ENCODE assay signal across 8 cellular contexts in the genomic region with DNA sequence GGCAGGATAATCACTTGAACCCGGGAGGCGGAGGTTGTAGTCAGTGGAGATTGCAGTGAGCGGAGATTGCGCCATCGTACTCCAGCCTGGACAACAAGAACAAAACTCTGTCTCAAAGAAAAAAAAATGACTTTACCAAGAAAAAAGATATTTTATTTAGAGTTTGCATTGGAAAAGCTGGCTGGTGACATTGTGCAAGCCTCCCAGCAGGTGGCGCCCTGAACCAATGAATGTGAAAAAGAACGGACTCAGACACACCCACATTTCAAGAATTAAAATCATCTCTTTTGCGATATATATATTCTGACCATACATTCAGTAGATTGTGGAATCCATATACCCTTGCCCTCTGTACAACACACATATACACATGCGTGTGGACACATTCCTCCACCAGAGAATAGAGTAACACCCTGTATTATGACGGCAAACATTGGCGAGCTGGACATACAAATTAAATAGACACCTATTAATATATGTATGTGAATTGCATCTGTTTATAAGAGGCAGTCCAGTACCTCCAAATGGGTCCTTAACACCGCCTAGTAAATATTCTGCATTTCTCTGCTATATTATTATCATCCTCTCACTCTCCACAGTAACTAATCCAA. TPM values are rescaled to one million over a fixed set of nuclear protein-coding genes. Genes with fewer than 3 reads are reported as not detected.
DNase-seq lines count a peak whose midpoint lies in the region; ATAC-seq and TF ChIP-seq lines count a peak whose summit lies in the region.

No MANE protein-coding gene starts in this region.

- no peak for TF ChIP-seq EP300 in neural cell (conservative IDR thresholded peaks at IDR 0.05; ENCODE audit: poor library complexity, severe bottlenecking)
- no peak for TF ChIP-seq EP300 in stomach (IDR thresholded peaks at IDR 0.05)

- TF ChIP-seq CTCF in PC-9 (conservative IDR thresholded peaks at IDR 0.05) (peak; percentile 87), fibroblast of mammary gland (conservative IDR thresholded peaks at IDR 0.05; ENCODE audit: control insufficient read depth, insufficient read depth, low read depth, low read length) (peak; percentile 83), neural cell (IDR thresholded peaks at IDR 0.05; ENCODE audit: poor library complexity, severe bottlenecking) (peak; percentile 85), stomach (IDR thresholded peaks at IDR 0.05) (peak in 4 of 7 experiments; percentile 55 to 77 (median 72))

- TF ChIP-seq RAD21 in neural cell (conservative IDR thresholded peaks at IDR 0.05), result peak; percentile 84

- no peak overlapping the region for H3K27ac Mint-ChIP-seq in activated T-cell treated with anti-CD3 and anti-CD28 coated beads, Interleukin-2, amount 50 U/mL, for 24 hours
- H3K27ac Mint-ChIP-seq in stimulated activated memory B cell treated with anti-CD40 and anti-IgM and Interleukin-4, amounts not matched to agents 10 μg/mL and 1 μg/mL and 100 μg/mL, for 72 hours, result no peak overlapping the region

- H3F3A ChIP-seq in PC-9 (ENCODE audit: insufficient read depth, low read depth), result no peaks in the 10 kb centered on the region
- H3F3A ChIP-seq in neural cell (ENCODE audit: insufficient read depth, low read length, poor library complexity, severe bottlenecking), result no peaks in the 10 kb centered on the region

- H3K9me2 ChIP-seq in PC-9 (ENCODE audit: insufficient read depth) (no peaks in the 10 kb centered on the region), neural cell (ENCODE audit: insufficient read depth, low read length) (no peaks in the 10 kb centered on the region)

- H3K79me2 ChIP-seq in PC-9 (ENCODE audit: low read depth) (no peaks in the 10 kb centered on the region), neural cell (replicated peaks; ENCODE audit: insufficient read depth, low read length) (no peaks in the 10 kb centered on the region)

- TF ChIP-seq POLR2A in stomach (IDR thresholded peaks at IDR 0.05), result no peak

- no peaks in the 10 kb centered on the region for H3K4me1 Mint-ChIP-seq in activated T-cell treated with anti-CD3 and anti-CD28 coated beads, Interleukin-2, amount 50 U/mL, for 24 hours (ENCODE audit: low read depth)
- H3K4me1 Mint-ChIP-seq in stimulated activated memory B cell treated with anti-CD40 and anti-IgM and Interleukin-4, amounts not matched to agents 10 μg/mL and 1 μg/mL and 100 μg/mL, for 72 hours, result no peaks in the 10 kb centered on the region

- H3K9me3 ChIP-seq in PC-9 (ENCODE audit: insufficient read depth, low read depth), result no peaks in the 10 kb centered on the region
- no peaks in the 10 kb centered on the region for H3K9me3 ChIP-seq in neural cell (ENCODE audit: low read length)
- no peaks in the 10 kb centered on the region for H3K9me3 ChIP-seq in stomach

- BruUV-seq in PC-9 (replicated peaks; lab: Mats Ljungman, UMichigan), result no TSS peak

- H3K4me3 ChIP-seq in PC-9, result no peak overlapping the region
- H3K4me3 ChIP-seq in fibroblast of mammary gland (ENCODE audit: control insufficient read depth, low read depth, low read length), result no peak overlapping the region
- H3K4me3 ChIP-seq in neural cell (ENCODE audit: low read length), result no peak overlapping the region
- no peak overlapping the region for H3K4me3 ChIP-seq in stomach

- intact Hi-C loops in PC-9 (cut with micrococcal nuclease; ENCODE audit: unreplicated experiment), result loop anchor here (1.0 to 10.0 kb wide), 4 partner anchors 65 to 759 kb away; a partner anchor contains a TSS
- intact Hi-C loops in stomach (cut with DNase I; ENCODE audit: low total_unique reads), result no loop called here

- in situ Hi-C loops in Caki2 (cut with HindIII; ENCODE audit: low pct_unique_long_range_greater_than_20kb, low sequenced_read_pairs), result no loop called here

- H3K27me3 ChIP-seq in PC-9 (ENCODE audit: insufficient read depth, low read depth) (peaks cover 30% of the 10 kb centered on the region), neural cell (ENCODE audit: insufficient read depth, low read depth, low read length) (no peaks in the 10 kb centered on the region), stomach (peaks cover 0 to 8% (median 0%) of the 10 kb centered on the region in 3 donors)

- H3K36me3 Mint-ChIP-seq in activated T-cell treated with anti-CD3 and anti-CD28 coated beads, Interleukin-2, amount 50 U/mL, for 24 hours (ENCODE audit: low read depth), result no peaks in the 10 kb centered on the region
- H3K36me3 Mint-ChIP-seq in stimulated activated memory B cell treated with anti-CD40 and anti-IgM and Interleukin-4, amounts not matched to agents 10 μg/mL and 1 μg/mL and 100 μg/mL, for 72 hours, result no peaks in the 10 kb centered on the region

- no peaks in the 10 kb centered on the region for H3K9me3 Mint-ChIP-seq in activated T-cell treated with anti-CD3 and anti-CD28 coated beads, Interleukin-2, amount 50 U/mL, for 24 hours
- no peaks in the 10 kb centered on the region for H3K9me3 Mint-ChIP-seq in stimulated activated memory B cell treated with anti-CD40 and anti-IgM and Interleukin-4, amounts not matched to agents 10 μg/mL and 1 μg/mL and 100 μg/mL, for 72 hours

- no peak overlapping the region for H3K4me3 Mint-ChIP-seq in activated T-cell treated with anti-CD3 and anti-CD28 coated beads, Interleukin-2, amount 50 U/mL, for 24 hours
- no peak overlapping the region for H3K4me3 Mint-ChIP-seq in stimulated activated memory B cell treated with anti-CD40 and anti-IgM and Interleukin-4, amounts not matched to agents 10 μg/mL and 1 μg/mL and 100 μg/mL, for 72 hours

- CTCF ChIA-PET in PC-9 (lab: Charles Lee), result interaction anchor here (1.2 kb wide), 1 partner anchor 875 kb away, joined by 3 read pairs; no protein-coding TSS in a partner anchor

- POLR2A ChIA-PET in PC-9 (lab: Charles Lee; ENCODE audit: unreplicated experiment), result no interaction called here

- H3K27ac ChIP-seq in PC-9 (no peak overlapping the region), neural cell (ENCODE audit: low read length) (no peak overlapping the region), stomach (no peak overlapping the region)

- no peaks in the 10 kb centered on the region for H3K4me1 ChIP-seq in PC-9 (replicated peaks; ENCODE audit: insufficient read depth)
- H3K4me1 ChIP-seq in stomach, result no peaks in the 10 kb centered on the region

- H3K36me3 ChIP-seq in PC-9 (ENCODE audit: low read depth) (no peaks in the 10 kb centered on the region), neural cell (ENCODE audit: insufficient read depth, low read length) (no peaks in the 10 kb centered on the region), stomach (no peaks in the 10 kb centered on the region)

- ATAC-seq in HG02884 (IDR thresholded peaks at IDR 0.05; ENCODE audit: unreplicated experiment), result peak; percentile 54
- ATAC-seq in stimulated activated memory B cell treated with anti-CD40 and anti-IgM and Interleukin-4, amounts not matched to agents 10 μg/mL and 1 μg/mL and 100 μg/mL, for 72 hours, result no peak

- H3K4me2 ChIP-seq in PC-9 (no peak overlapping the region), neural cell (ENCODE audit: low read length) (no peak overlapping the region)

- WGBS in stomach, 5 donors, result 51 to 57% (median 54%) methylated on average over 12 of the region's 12 CpGs

- H4K20me1 ChIP-seq in PC-9 (ENCODE audit: insufficient read depth) (no peaks in the 10 kb centered on the region), neural cell (ENCODE audit: insufficient read depth) (no peaks in the 10 kb centered on the region)

- peaks cover 12% of the 10 kb centered on the region for H3K27me3 Mint-ChIP-seq in activated T-cell treated with anti-CD3 and anti-CD28 coated beads, Interleukin-2, amount 50 U/mL, for 24 hours
- H3K27me3 Mint-ChIP-seq in stimulated activated memory B cell treated with anti-CD40 and anti-IgM and Interleukin-4, amounts not matched to agents 10 μg/mL and 1 μg/mL and 100 μg/mL, for 72 hours, result no peaks in the 10 kb centered on the region

- H2AFZ ChIP-seq in PC-9, result no peak overlapping the region
- no peak overlapping the region for H2AFZ ChIP-seq in neural cell (ENCODE audit: low read depth, low read length)

- DNase-seq in Caki2 (ENCODE audit: low read depth), result peak; percentile 28
- peak in 1 of 2 experiments; percentile 53 for DNase-seq in PC-9
- peak; percentile 77 for DNase-seq in activated T-cell treated with anti-CD3 and anti-CD28 coated beads, Interleukin-2, amount 50 U/mL, for 24 hours
- peak; percentile 68 for DNase-seq in fibroblast of mammary gland (ENCODE audit: low read depth)
- DNase-seq in stomach, result peak; percentile 51

- no peak overlapping the region for H3K9ac ChIP-seq in neural cell (ENCODE audit: low read length)

TF ChIP-seq in neural cell, 6 proteins besides CTCF, POLR2A, EP300 and RAD21 (continues in another document):
- TF ChIP-seq SMC3 (conservative IDR thresholded peaks at IDR 0.05; ENCODE audit: poor library complexity), result peak; percentile 84

RNA-seq across cellular contexts. Expression of a gene that starts 39.0 kb away (rescaled TPM):
- 0.07 TPM in 1 of 2 replicates, not detected in the other for total RNA-seq in Caki2 (2014; rRNA removed; shearing (Covaris generic); ENCODE audit: low replicate concordance)
- not detected in 2 replicates for total RNA-seq in PC-9 (2021)
- 81.7 and 91.2 TPM in 2 replicates for polyA plus RNA-seq in neural cell
- 90.6 and 94.0 TPM in 2 replicates for polyA minus RNA-seq in neural cell
- 10 to 100 TPM in 1 of 5 donors, 1 to 10 TPM in 4; 3.2 to 10.3 (median 7.8) TPM for total RNA-seq in stomach
- 1 to 10 TPM; 1.8 to 4.1 (median 2.9) TPM for polyA plus RNA-seq in stomach

RNA-seq across cellular contexts. Expression of a gene that starts 55.8 kb away (rescaled TPM):
- total RNA-seq in Caki2 (2014; rRNA removed; shearing (Covaris generic); ENCODE audit: low replicate concordance), result not detected in 2 replicates
- total RNA-seq in PC-9 (2021) (not detected in 2 replicates), stomach (1 to 10 TPM in 2 of 5 donors, not detected in 3; 1.6 to 4.4 TPM)
- polyA plus RNA-seq in neural cell (11.1 and 11.5 TPM in 2 replicates), stomach (1 to 10 TPM in 1 of 3 donors, under 1 TPM in 1, not detected in 1; 0.50 to 1.7 TPM)
- 26.3 and 29.2 TPM in 2 replicates for polyA minus RNA-seq in neural cell
